In the genomic region with DNA sequence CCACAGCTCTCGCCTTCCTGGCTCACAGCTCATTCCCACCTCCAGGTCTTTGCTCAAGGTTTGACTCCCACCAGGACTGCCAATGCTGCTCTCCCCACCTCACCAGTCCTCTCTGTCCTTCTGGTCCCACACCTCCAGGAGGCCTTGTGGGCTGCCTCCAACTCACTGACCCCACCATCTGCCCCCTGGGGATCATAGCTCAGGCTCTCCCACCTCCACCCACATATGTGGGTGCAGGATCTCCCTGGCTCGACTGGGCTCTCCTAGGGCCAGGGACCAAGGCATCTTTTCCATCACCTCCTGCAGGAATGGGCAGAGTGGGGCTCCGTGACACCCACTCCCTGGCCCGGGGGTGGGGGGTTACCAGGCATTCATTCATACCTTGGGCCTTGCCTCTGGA, we compare ENCODE assay signal across 15 cellular contexts. TPM values are rescaled to one million over a fixed set of nuclear protein-coding genes. Genes with fewer than 3 reads are reported as not detected.
DNase-seq lines count a peak whose midpoint lies in the region; ATAC-seq and TF ChIP-seq lines count a peak whose summit lies in the region.
"Had no signal": no experiment of that assay in that cellular context is flagged by ENCODE, and none has a peak within 500 bp of the region (broad histone marks: within the 10 kb centered on the region; RNA-seq: fewer than 3 reads in every experiment).

No MANE protein-coding gene starts in this region.

- H3K9me3 Mint-ChIP-seq in CD14-positive monocyte (peaks cover 0 to 9% (median 4%) of the 10 kb centered on the region in 7 donors), immature natural killer cell (peaks cover 0 to 2% (median 0%) of the 10 kb centered on the region in 6 donors)

- no peak for ATAC-seq in HG02885 (IDR thresholded peaks at IDR 0.05; ENCODE audit: poor library complexity, unreplicated experiment)
- ATAC-seq: stimulated activated naive CD8-positive, alpha-beta T cell treated with anti-CD3 and anti-CD28 coated beads, Interleukin-15, amount 100 ng/mL, for 72 hours had no signal

- peaks cover 70% of the 10 kb centered on the region for H3K4me1 ChIP-seq in BLaER1

- H3K27ac ChIP-seq in BLaER1: 0 out of 2 replicates have a peak overlapping the region, but pooled peaks have one; percentile 2
- peak overlapping the region; percentile 66 for H3K27ac ChIP-seq in WERI-Rb-1
- H3K27ac ChIP-seq: sigmoid colon, upper lobe of left lung had no signal

- H3K27me3 Mint-ChIP-seq in CD14-positive monocyte (ENCODE audit: low read depth in 3 of 3) (peaks cover 0 to 2% (median 0%) of the 10 kb centered on the region in 3 donors), immature natural killer cell (ENCODE audit: low read depth in 3 of 3) (peaks cover 9 to 23% (median 12%) of the 10 kb centered on the region in 3 donors)
- H3K27me3 Mint-ChIP-seq: stimulated activated naive CD8-positive, alpha-beta T cell treated with anti-CD3 and anti-CD28 coated beads, Interleukin-15, amount 100 ng/mL, for 72 hours had no signal

- H3K27me3 ChIP-seq in BLaER1 (no peaks in the 10 kb centered on the region), WERI-Rb-1 (ENCODE audit: insufficient read depth, low read depth, severe bottlenecking) (no peaks in the 10 kb centered on the region)
- H3K27me3 ChIP-seq: upper lobe of left lung had no signal

- 0 out of 2 replicates have a peak overlapping the region, but pooled peaks have one; percentile 3 for H3K9ac ChIP-seq in BLaER1

- H3K4me3 Mint-ChIP-seq in CD14-positive monocyte (no peak overlapping the region), immature natural killer cell (peak overlapping the region in 3 of 5 donors; percentile 6 to 28 (median 17))
- H3K4me3 Mint-ChIP-seq: GM23338 had no signal

- H3K27ac Mint-ChIP-seq in CD14-positive monocyte (peak overlapping the region in 6 of 7 donors; percentile 66 to 86 (median 83)), immature natural killer cell (peak overlapping the region; percentile 56 to 96 (median 84))
- H3K27ac Mint-ChIP-seq: GM23338 had no signal

- H3K9me3 ChIP-seq in BLaER1 (no peaks in the 10 kb centered on the region), WERI-Rb-1 (ENCODE audit: severe bottlenecking) (no peaks in the 10 kb centered on the region)
- H3K9me3 ChIP-seq: sigmoid colon, upper lobe of left lung had no signal

- H3K36me3 ChIP-seq in BLaER1 (peaks cover 56% of the 10 kb centered on the region), WERI-Rb-1 (no peaks in the 10 kb centered on the region)
- H3K36me3 ChIP-seq: sigmoid colon, upper lobe of left lung had no signal

- H3K36me3 Mint-ChIP-seq in CD14-positive monocyte (peaks cover 53 to 71% of the 10 kb centered on the region in 2 donors), immature natural killer cell (peaks cover 36 to 63% (median 39%) of the 10 kb centered on the region in 3 donors)

- intact Hi-C loops in CD14-positive monocyte (cut with micrococcal nuclease): no loop called here

- peak overlapping the region; percentile 26 for H3K4me2 ChIP-seq in BLaER1
- H3K4me2 ChIP-seq: GM23338 had no signal

- TF ChIP-seq CTCF in CD14-positive monocyte (IDR thresholded peaks at IDR 0.05): no peak
- 0 out of 2 replicates have a peak, but pooled peaks have one; percentile 20 for TF ChIP-seq CTCF in WERI-Rb-1 (IDR thresholded peaks at IDR 0.05; ENCODE audit: low read depth, low read length)

- H4K20me1 ChIP-seq in BLaER1: peaks cover 76% of the 10 kb centered on the region

- H3K4me1 Mint-ChIP-seq in CD14-positive monocyte (peaks cover 88% of the 10 kb centered on the region), immature natural killer cell (peaks cover 89% of the 10 kb centered on the region in 2 donors)
- H3K4me1 Mint-ChIP-seq: GM23338 had no signal

- H3K4me3 ChIP-seq in BLaER1 (no peak overlapping the region), WERI-Rb-1 (ENCODE audit: low read depth, low read length) (no peak overlapping the region)
- H3K4me3 ChIP-seq: GM23338, lung, sigmoid colon, upper lobe of left lung had no signal

- DNase-seq in CD14-positive monocyte (ENCODE audit: low spot score): no peak
- peak; percentile 60 for DNase-seq in WERI-Rb-1
- no peak for DNase-seq in immature natural killer cell
- DNase-seq in NCI-H146 (lab: John Stamatoyannopoulos, UW): no peak
- no peak for DNase-seq in SIG-M5 treated with dmso at 0.1 percent for 504 hours (lab: John Stamatoyannopoulos, UW; ENCODE audit: unreplicated experiment)
- DNase-seq: islet precursor cell, NCI-H526 treated with DMSO at 0.1 percent for 48 hours, SHP77, sigmoid colon, upper lobe of left lung had no signal

RNA-seq across cellular contexts. Expression of a gene that starts 13.8 kb away (rescaled TPM):
- polyA plus RNA-seq in CD14-positive monocyte (not detected), immature natural killer cell (not detected)
- polyA plus RNA-seq: GM23338 had no signal

RNA-seq across cellular contexts. Expression of a gene that starts 18.0 kb away (rescaled TPM):
- polyA plus RNA-seq in CD14-positive monocyte: 100 to 1,000 TPM; 360 to 529 TPM
- 1,000 to 10,000 TPM in 2 of 3 donors, 100 to 1,000 TPM in 1; 962 to 1,843 (median 1,262) TPM for polyA plus RNA-seq in immature natural killer cell

RNA-seq across cellular contexts. Expression of a gene that starts 38.0 kb away (rescaled TPM):
- polyA plus RNA-seq in CD14-positive monocyte: under 1 TPM; 0.14 to 0.24 TPM
- polyA plus RNA-seq in immature natural killer cell: 1 to 10 TPM in 2 of 3 donors, not detected in 1; 1.5 to 1.8 TPM

RNA-seq across cellular contexts. Expression of a gene that starts 56.2 kb away (rescaled TPM):
- polyA plus RNA-seq in CD14-positive monocyte (10 to 100 TPM; 51.0 to 70.0 TPM), immature natural killer cell (10 to 100 TPM; 42.5 to 95.4 (median 54.1) TPM)
- polyA plus RNA-seq: GM23338 had no signal

Comparison
In these comparisons a context has a peak if more than half of its experiments do, and no peak if none do; other contexts are left out.
1. H3K4me3 Mint-ChIP-seq: peak in immature natural killer cell (3 of 5); none in CD14-positive monocyte (0 of 2).